1 cellular context compared by ENCODE assay signal in the genomic region with DNA sequence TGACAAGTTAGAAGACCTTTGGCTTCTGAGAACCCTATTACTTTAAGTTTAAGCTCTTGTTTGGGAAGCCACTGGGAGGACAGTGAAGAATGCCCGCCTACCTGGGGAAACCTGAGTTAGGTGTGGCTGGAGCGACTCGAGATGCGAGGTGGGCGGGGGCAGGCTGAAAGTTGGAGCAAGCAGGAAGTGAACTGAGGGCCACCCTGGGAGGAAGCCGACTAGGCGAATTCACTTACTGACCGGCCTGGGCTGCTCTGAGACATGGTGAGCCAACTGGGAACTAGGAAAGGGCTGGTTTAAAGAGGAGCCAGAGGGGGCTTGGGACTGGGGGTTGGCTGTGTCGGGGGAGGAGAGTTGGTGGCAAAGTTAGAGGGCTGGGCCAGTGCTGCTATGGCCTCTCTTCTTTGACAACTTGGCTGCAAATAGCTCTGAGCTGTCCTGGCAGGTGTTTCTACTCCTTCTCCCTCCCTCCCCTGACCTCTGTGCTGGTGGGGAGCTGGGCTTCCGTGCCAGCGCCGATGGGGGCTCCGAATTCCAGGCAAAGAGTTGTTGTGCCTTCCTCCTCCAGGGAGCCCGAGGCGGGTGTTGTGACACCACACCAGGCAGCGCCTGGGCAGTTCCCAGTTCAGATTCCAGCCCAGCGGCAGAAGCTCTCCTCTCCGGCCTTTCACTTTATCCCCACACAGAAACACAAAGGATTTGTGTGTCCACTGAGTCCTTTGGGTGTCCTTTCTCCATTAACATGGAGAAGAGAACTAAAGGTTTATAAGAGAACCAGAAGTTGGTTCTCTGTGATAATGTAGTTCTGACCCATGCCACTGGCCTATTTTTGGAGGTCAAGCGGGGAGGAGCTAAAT.
TF ChIP-seq lines count a peak whose summit lies in the region.

A gene (plus strand): TSS at position 201 of the 857 bp plus-strand sequence. CDS start 61 bp downstream, at position 262.

TF ChIP-seq in HepG2, 621 proteins besides CTCF, POLR2A, EP300 and RAD21 (continued from another document and continues in another):
- TF ChIP-seq, protein P1, sequence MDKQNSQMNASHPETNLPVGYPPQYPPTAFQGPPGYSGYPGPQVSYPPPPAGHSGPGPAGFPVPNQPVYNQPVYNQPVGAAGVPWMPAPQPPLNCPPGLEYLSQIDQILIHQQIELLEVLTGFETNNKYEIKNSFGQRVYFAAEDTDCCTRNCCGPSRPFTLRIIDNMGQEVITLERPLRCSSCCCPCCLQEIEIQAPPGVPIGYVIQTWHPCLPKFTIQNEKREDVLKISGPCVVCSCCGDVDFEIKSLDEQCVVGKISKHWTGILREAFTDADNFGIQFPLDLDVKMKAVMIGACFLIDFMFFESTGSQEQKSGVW (CRISPR knock-in tag; IDR thresholded peaks at IDR 0.05; ENCODE audit: borderline replicate concordance) = no peak
- no peak for TF ChIP-seq PCBP2 (optimal IDR thresholded peaks at IDR 0.05; ENCODE audit: low read depth, low read length, poor library complexity, severe bottlenecking)
- TF ChIP-seq ZNF792 (CRISPR knock-in tag; IDR thresholded peaks at IDR 0.05) = no peak
- TF ChIP-seq, protein P2, sequence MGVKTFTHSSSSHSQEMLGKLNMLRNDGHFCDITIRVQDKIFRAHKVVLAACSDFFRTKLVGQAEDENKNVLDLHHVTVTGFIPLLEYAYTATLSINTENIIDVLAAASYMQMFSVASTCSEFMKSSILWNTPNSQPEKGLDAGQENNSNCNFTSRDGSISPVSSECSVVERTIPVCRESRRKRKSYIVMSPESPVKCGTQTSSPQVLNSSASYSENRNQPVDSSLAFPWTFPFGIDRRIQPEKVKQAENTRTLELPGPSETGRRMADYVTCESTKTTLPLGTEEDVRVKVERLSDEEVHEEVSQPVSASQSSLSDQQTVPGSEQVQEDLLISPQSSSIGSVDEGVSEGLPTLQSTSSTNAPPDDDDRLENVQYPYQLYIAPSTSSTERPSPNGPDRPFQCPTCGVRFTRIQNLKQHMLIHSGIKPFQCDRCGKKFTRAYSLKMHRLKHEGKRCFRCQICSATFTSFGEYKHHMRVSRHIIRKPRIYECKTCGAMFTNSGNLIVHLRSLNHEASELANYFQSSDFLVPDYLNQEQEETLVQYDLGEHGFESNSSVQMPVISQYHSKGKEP (CRISPR knock-in tag; IDR thresholded peaks at IDR 0.05) = no peak
- TF ChIP-seq GTF2F1 (IDR thresholded peaks at IDR 0.05; ENCODE audit: low read length) = no peak
- TF ChIP-seq THYN1 (CRISPR knock-in tag; IDR thresholded peaks at IDR 0.05; ENCODE audit: borderline replicate concordance, low read depth) = no peak
- TF ChIP-seq, protein P3, sequence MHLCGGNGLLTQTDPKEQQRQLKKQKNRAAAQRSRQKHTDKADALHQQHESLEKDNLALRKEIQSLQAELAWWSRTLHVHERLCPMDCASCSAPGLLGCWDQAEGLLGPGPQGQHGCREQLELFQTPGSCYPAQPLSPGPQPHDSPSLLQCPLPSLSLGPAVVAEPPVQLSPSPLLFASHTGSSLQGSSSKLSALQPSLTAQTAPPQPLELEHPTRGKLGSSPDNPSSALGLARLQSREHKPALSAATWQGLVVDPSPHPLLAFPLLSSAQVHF (CRISPR knock-in tag; IDR thresholded peaks at IDR 0.05) = no peak
- no peak for TF ChIP-seq HMG20B (CRISPR knock-in tag; conservative IDR thresholded peaks at IDR 0.05)
- TF ChIP-seq HNF4G (IDR thresholded peaks at IDR 0.05; ENCODE audit: borderline replicate concordance, low read depth, low read length) = no peak
- TF ChIP-seq HNF4G (CRISPR knock-in tag; IDR thresholded peaks at IDR 0.05; ENCODE audit: borderline replicate concordance, low read depth) = no peak
- TF ChIP-seq GFI1 (CRISPR knock-in tag; IDR thresholded peaks at IDR 0.05; ENCODE audit: borderline replicate concordance) = 0 out of 2 replicates have a peak, but pooled peaks have one; percentile 4
- TF ChIP-seq, protein P4, sequence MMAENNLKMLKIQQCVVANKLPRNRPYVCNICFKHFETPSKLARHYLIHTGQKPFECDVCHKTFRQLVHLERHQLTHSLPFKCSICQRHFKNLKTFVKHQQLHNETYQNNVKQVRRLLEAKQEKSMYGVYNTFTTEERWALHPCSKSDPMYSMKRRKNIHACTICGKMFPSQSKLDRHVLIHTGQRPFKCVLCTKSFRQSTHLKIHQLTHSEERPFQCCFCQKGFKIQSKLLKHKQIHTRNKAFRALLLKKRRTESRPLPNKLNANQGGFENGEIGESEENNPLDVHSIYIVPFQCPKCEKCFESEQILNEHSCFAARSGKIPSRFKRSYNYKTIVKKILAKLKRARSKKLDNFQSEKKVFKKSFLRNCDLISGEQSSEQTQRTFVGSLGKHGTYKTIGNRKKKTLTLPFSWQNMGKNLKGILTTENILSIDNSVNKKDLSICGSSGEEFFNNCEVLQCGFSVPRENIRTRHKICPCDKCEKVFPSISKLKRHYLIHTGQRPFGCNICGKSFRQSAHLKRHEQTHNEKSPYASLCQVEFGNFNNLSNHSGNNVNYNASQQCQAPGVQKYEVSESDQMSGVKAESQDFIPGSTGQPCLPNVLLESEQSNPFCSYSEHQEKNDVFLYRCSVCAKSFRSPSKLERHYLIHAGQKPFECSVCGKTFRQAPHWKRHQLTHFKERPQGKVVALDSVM (CRISPR knock-in tag; IDR thresholded peaks at IDR 0.05) = no peak
- no peak for TF ChIP-seq REXO4 (CRISPR knock-in tag; IDR thresholded peaks at IDR 0.05; ENCODE audit: borderline replicate concordance)
- TF ChIP-seq, protein P5, sequence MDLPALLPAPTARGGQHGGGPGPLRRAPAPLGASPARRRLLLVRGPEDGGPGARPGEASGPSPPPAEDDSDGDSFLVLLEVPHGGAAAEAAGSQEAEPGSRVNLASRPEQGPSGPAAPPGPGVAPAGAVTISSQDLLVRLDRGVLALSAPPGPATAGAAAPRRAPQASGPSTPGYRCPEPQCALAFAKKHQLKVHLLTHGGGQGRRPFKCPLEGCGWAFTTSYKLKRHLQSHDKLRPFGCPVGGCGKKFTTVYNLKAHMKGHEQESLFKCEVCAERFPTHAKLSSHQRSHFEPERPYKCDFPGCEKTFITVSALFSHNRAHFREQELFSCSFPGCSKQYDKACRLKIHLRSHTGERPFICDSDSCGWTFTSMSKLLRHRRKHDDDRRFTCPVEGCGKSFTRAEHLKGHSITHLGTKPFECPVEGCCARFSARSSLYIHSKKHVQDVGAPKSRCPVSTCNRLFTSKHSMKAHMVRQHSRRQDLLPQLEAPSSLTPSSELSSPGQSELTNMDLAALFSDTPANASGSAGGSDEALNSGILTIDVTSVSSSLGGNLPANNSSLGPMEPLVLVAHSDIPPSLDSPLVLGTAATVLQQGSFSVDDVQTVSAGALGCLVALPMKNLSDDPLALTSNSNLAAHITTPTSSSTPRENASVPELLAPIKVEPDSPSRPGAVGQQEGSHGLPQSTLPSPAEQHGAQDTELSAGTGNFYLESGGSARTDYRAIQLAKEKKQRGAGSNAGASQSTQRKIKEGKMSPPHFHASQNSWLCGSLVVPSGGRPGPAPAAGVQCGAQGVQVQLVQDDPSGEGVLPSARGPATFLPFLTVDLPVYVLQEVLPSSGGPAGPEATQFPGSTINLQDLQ (CRISPR knock-in tag; IDR thresholded peaks at IDR 0.05) = no peak
- TF ChIP-seq HHEX (CRISPR knock-in tag; IDR thresholded peaks at IDR 0.05) = no peak
- TF ChIP-seq, protein P6, sequence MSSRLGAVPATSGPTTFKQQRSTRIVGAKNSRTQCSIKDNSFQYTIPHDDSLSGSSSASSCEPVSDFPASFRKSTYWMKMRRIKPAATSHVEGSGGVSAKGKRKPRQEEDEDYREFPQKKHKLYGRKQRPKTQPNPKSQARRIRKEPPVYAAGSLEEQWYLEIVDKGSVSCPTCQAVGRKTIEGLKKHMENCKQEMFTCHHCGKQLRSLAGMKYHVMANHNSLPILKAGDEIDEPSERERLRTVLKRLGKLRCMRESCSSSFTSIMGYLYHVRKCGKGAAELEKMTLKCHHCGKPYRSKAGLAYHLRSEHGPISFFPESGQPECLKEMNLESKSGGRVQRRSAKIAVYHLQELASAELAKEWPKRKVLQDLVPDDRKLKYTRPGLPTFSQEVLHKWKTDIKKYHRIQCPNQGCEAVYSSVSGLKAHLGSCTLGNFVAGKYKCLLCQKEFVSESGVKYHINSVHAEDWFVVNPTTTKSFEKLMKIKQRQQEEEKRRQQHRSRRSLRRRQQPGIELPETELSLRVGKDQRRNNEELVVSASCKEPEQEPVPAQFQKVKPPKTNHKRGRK (CRISPR knock-in tag; IDR thresholded peaks at IDR 0.05) = no peak
- TF ChIP-seq, protein P7, sequence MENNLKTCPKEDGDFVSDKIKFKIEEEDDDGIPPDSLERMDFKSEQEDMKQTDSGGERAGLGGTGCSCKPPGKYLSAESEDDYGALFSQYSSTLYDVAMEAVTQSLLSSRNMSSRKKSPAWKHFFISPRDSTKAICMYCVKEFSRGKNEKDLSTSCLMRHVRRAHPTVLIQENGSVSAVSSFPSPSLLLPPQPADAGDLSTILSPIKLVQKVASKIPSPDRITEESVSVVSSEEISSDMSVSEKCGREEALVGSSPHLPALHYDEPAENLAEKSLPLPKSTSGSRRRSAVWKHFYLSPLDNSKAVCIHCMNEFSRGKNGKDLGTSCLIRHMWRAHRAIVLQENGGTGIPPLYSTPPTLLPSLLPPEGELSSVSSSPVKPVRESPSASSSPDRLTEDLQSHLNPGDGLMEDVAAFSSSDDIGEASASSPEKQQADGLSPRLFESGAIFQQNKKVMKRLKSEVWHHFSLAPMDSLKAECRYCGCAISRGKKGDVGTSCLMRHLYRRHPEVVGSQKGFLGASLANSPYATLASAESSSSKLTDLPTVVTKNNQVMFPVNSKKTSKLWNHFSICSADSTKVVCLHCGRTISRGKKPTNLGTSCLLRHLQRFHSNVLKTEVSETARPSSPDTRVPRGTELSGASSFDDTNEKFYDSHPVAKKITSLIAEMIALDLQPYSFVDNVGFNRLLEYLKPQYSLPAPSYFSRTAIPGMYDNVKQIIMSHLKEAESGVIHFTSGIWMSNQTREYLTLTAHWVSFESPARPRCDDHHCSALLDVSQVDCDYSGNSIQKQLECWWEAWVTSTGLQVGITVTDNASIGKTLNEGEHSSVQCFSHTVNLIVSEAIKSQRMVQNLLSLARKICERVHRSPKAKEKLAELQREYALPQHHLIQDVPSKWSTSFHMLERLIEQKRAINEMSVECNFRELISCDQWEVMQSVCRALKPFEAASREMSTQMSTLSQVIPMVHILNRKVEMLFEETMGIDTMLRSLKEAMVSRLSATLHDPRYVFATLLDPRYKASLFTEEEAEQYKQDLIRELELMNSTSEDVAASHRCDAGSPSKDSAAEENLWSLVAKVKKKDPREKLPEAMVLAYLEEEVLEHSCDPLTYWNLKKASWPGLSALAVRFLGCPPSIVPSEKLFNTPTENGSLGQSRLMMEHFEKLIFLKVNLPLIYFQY (CRISPR knock-in tag; IDR thresholded peaks at IDR 0.05; ENCODE audit: borderline replicate concordance) = no peak
- TF ChIP-seq, protein P8, sequence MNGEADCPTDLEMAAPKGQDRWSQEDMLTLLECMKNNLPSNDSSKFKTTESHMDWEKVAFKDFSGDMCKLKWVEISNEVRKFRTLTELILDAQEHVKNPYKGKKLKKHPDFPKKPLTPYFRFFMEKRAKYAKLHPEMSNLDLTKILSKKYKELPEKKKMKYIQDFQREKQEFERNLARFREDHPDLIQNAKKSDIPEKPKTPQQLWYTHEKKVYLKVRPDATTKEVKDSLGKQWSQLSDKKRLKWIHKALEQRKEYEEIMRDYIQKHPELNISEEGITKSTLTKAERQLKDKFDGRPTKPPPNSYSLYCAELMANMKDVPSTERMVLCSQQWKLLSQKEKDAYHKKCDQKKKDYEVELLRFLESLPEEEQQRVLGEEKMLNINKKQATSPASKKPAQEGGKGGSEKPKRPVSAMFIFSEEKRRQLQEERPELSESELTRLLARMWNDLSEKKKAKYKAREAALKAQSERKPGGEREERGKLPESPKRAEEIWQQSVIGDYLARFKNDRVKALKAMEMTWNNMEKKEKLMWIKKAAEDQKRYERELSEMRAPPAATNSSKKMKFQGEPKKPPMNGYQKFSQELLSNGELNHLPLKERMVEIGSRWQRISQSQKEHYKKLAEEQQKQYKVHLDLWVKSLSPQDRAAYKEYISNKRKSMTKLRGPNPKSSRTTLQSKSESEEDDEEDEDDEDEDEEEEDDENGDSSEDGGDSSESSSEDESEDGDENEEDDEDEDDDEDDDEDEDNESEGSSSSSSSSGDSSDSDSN (CRISPR knock-in tag; IDR thresholded peaks at IDR 0.05) = peak; percentile 84
- TF ChIP-seq GATAD1 (CRISPR knock-in tag; IDR thresholded peaks at IDR 0.05) = no peak
- no peak for TF ChIP-seq ERF (CRISPR knock-in tag; IDR thresholded peaks at IDR 0.05)
- no peak for TF ChIP-seq KDM5A (IDR thresholded peaks at IDR 0.05; ENCODE audit: borderline replicate concordance, low read length)
- no peak for TF ChIP-seq ZNF569 (CRISPR knock-in tag; IDR thresholded peaks at IDR 0.05; ENCODE audit: borderline replicate concordance)
- no peak for TF ChIP-seq GTF3A (CRISPR knock-in tag; conservative IDR thresholded peaks at IDR 0.05)
- no peak for TF ChIP-seq CAMTA2 (CRISPR knock-in tag; IDR thresholded peaks at IDR 0.05; ENCODE audit: borderline replicate concordance)
- TF ChIP-seq HOXA9 (CRISPR knock-in tag; IDR thresholded peaks at IDR 0.05; ENCODE audit: borderline replicate concordance) = no peak
- no peak for TF ChIP-seq ZNF629 (CRISPR knock-in tag; conservative IDR thresholded peaks at IDR 0.05)
- TF ChIP-seq AGO1 (IDR thresholded peaks at IDR 0.05; ENCODE audit: low read depth, low read length, poor library complexity, severe bottlenecking) = peak; percentile 42
- no peak for TF ChIP-seq SKI (IDR thresholded peaks at IDR 0.05; ENCODE audit: partially characterized antibody)
- peak; percentile 81 for TF ChIP-seq TEAD3 (CRISPR knock-in tag; optimal IDR thresholded peaks at IDR 0.05; ENCODE audit: borderline replicate concordance)
- TF ChIP-seq, protein P9, sequence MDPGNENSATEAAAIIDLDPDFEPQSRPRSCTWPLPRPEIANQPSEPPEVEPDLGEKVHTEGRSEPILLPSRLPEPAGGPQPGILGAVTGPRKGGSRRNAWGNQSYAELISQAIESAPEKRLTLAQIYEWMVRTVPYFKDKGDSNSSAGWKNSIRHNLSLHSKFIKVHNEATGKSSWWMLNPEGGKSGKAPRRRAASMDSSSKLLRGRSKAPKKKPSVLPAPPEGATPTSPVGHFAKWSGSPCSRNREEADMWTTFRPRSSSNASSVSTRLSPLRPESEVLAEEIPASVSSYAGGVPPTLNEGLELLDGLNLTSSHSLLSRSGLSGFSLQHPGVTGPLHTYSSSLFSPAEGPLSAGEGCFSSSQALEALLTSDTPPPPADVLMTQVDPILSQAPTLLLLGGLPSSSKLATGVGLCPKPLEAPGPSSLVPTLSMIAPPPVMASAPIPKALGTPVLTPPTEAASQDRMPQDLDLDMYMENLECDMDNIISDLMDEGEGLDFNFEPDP (CRISPR knock-in tag; conservative IDR thresholded peaks at IDR 0.05) = no peak
- no peak for TF ChIP-seq ARNT (IDR thresholded peaks at IDR 0.05)
- no peak for TF ChIP-seq ZNF136 (CRISPR knock-in tag; IDR thresholded peaks at IDR 0.05; ENCODE audit: low read depth)
- no peak for TF ChIP-seq AKAP8 (CRISPR knock-in tag; IDR thresholded peaks at IDR 0.05)
- no peak for TF ChIP-seq KLF12 (CRISPR knock-in tag; IDR thresholded peaks at IDR 0.05; ENCODE audit: borderline replicate concordance)
- peak; percentile 25; the same call in 1 of the 2 replicates for TF ChIP-seq NCOA1 (CRISPR knock-in tag; IDR thresholded peaks at IDR 0.05)
- no peak for TF ChIP-seq MBNL3 (CRISPR knock-in tag; conservative IDR thresholded peaks at IDR 0.05)
- TF ChIP-seq ZMYM2 (CRISPR knock-in tag; IDR thresholded peaks at IDR 0.05) = no peak
- no peak for TF ChIP-seq ZFAT (CRISPR knock-in tag; conservative IDR thresholded peaks at IDR 0.05)
- no peak for TF ChIP-seq SYNCRIP (IDR thresholded peaks at IDR 0.05; ENCODE audit: insufficient read depth, low read depth, low read length)
